20 cellular contexts compared by ENCODE assay signal in genomic region chr5:148619484-148619883, GRCh38. TPM values are rescaled to one million over a fixed set of nuclear protein-coding genes. Genes with fewer than 3 reads are reported as not detected.
DNase-seq lines count a peak whose midpoint lies in the region; ATAC-seq and TF ChIP-seq lines count a peak whose summit lies in the region.
"Had no signal": no experiment of that assay in that cellular context is flagged by ENCODE, and none has a peak within 500 bp of the region (broad histone marks: within the 10 kb centered on the region; RNA-seq: fewer than 3 reads in every experiment).

No MANE protein-coding gene starts in this region.

- H2BK15ac ChIP-seq in H9 (ENCODE audit: low read depth, low read length): no peak overlapping the region

- no peak overlapping the region for H3K14ac ChIP-seq in trophoblast cell (ENCODE audit: low read length)
- H3K14ac ChIP-seq in H9 (ENCODE audit: insufficient read depth, low read length): no peak overlapping the region

- peak overlapping the region; percentile 20 for H3K4me2 ChIP-seq in Loucy (ENCODE audit: low read depth, low read length, poor library complexity, severe bottlenecking)
- no peak overlapping the region for H3K4me2 ChIP-seq in trophoblast cell (ENCODE audit: low read length)
- no peak overlapping the region for H3K4me2 ChIP-seq in H9 (ENCODE audit: insufficient read depth, insufficient read length, low read length)

- H3K79me2 ChIP-seq in Loucy (ENCODE audit: insufficient read depth, low read length): no peaks in the 10 kb centered on the region
- no peaks in the 10 kb centered on the region for H3K79me2 ChIP-seq in trophoblast cell (ENCODE audit: control insufficient read depth, insufficient read depth, low read length, poor library complexity)
- no peaks in the 10 kb centered on the region for H3K79me2 ChIP-seq in H9 (ENCODE audit: insufficient read depth, low read length)

- no peak overlapping the region for H4K12ac ChIP-seq in trophoblast cell (ENCODE audit: low read depth, low read length)

- peaks cover 22% of the 10 kb centered on the region for H3K4me1 ChIP-seq in Loucy (ENCODE audit: insufficient read depth, low read length, poor library complexity, severe bottlenecking)
- peaks cover 3 to 7% of the 10 kb centered on the region in 2 experiments for H3K4me1 ChIP-seq in trophoblast cell (ENCODE audit: control insufficient read depth in 1 of 2, insufficient read depth in 2 of 2, low read length in 2 of 2)
- no peaks in the 10 kb centered on the region for H3K4me1 ChIP-seq in H9 (ENCODE audit: insufficient read depth, low read length)
- H3K4me1 ChIP-seq: BE2C had no signal

- no peak overlapping the region for H3K23ac ChIP-seq in trophoblast cell (ENCODE audit: low read length)
- H3K23ac ChIP-seq in H9 (ENCODE audit: insufficient read length, low read depth, low read length): no peak overlapping the region

- H2AFZ ChIP-seq in Loucy (ENCODE audit: low read length) (no peak overlapping the region), trophoblast cell (ENCODE audit: insufficient read depth, low read length, poor library complexity) (no peak overlapping the region), H9 (ENCODE audit: low read length) (no peak overlapping the region)

- no peak for TF ChIP-seq CTCF in Loucy (conservative IDR thresholded peaks at IDR 0.05; ENCODE audit: low read length)
- TF ChIP-seq CTCF in H9 (conservative IDR thresholded peaks at IDR 0.05): no peak

- no peak overlapping the region for H2BK12ac ChIP-seq in trophoblast cell (ENCODE audit: low read length)
- no peak overlapping the region for H2BK12ac ChIP-seq in H9 (ENCODE audit: insufficient read length, low read depth, low read length)

- H4K91ac ChIP-seq in trophoblast cell (ENCODE audit: low read depth, low read length) (no peak overlapping the region), H9 (ENCODE audit: insufficient read length, low read depth, low read length) (no peak overlapping the region)

- H2BK5ac ChIP-seq in trophoblast cell (ENCODE audit: low read depth, low read length, poor library complexity): no peak overlapping the region
- no peak overlapping the region for H2BK5ac ChIP-seq in H9 (ENCODE audit: insufficient read length, low read length)

- H3K4me3 Mint-ChIP-seq in effector memory CD8-positive, alpha-beta T cell: peak overlapping the region; percentile 11 to 21
- H3K4me3 Mint-ChIP-seq in H9: no peak overlapping the region

- H3K36me3 ChIP-seq in Loucy (ENCODE audit: insufficient read depth, low read length) (no peaks in the 10 kb centered on the region), trophoblast cell (ENCODE audit: control insufficient read depth in 1 of 2, insufficient read depth in 2 of 2, low read length in 2 of 2) (no peaks in the 10 kb centered on the region)
- H3K36me3 ChIP-seq: BE2C had no signal

- H3K79me1 ChIP-seq in trophoblast cell (ENCODE audit: low read length) (peaks cover 2% of the 10 kb centered on the region), H9 (ENCODE audit: insufficient read depth, low read depth, low read length, poor library complexity, severe bottlenecking) (no peaks in the 10 kb centered on the region)

- H3K4ac ChIP-seq in trophoblast cell (ENCODE audit: low read depth, low read length) (no peak overlapping the region), H9 (ENCODE audit: low read depth, low read length) (no peak overlapping the region)

- H4K8ac ChIP-seq in trophoblast cell (ENCODE audit: low read depth, low read length) (no peak overlapping the region), H9 (replicated peaks; ENCODE audit: insufficient read length, low read depth, low read length) (no peak overlapping the region)

- no peak overlapping the region for H2BK120ac ChIP-seq in trophoblast cell (ENCODE audit: insufficient read depth, low read length, poor library complexity)
- no peak overlapping the region for H2BK120ac ChIP-seq in H9 (ENCODE audit: low read depth, low read length, poor library complexity, severe bottlenecking)

- no peak for ATAC-seq in effector memory CD8-positive, alpha-beta T cell (replicated peaks)
- ATAC-seq: Panc1 had no signal

- no peak overlapping the region for H3K27ac ChIP-seq in trophoblast cell (ENCODE audit: low read depth, low read length)
- H3K27ac ChIP-seq in H9 (ENCODE audit: insufficient read length, low read depth, low read length): no peak overlapping the region

- no peaks in the 10 kb centered on the region for H3K23me2 ChIP-seq in H9 (ENCODE audit: insufficient read length, low read depth, low read length, poor library complexity, severe bottlenecking)

- no peaks in the 10 kb centered on the region for H4K20me1 ChIP-seq in Loucy (ENCODE audit: insufficient read depth, low read length, poor library complexity, severe bottlenecking)
- no peaks in the 10 kb centered on the region for H4K20me1 ChIP-seq in H9 (ENCODE audit: control insufficient read depth, insufficient read depth, insufficient read length)

- no peak overlapping the region for H4K5ac ChIP-seq in H9 (ENCODE audit: insufficient read length, low read depth, low read length)

- no peaks in the 10 kb centered on the region for H3K9me3 Mint-ChIP-seq in effector memory CD8-positive, alpha-beta T cell
- H3K9me3 Mint-ChIP-seq in H9: no peaks in the 10 kb centered on the region

- no peak overlapping the region for H2BK20ac ChIP-seq in H9 (ENCODE audit: low read depth, low read length, poor library complexity, severe bottlenecking)

- H3K27me3 Mint-ChIP-seq in effector memory CD8-positive, alpha-beta T cell: peaks cover 37 to 38% of the 10 kb centered on the region in 2 donors
- no peaks in the 10 kb centered on the region for H3K27me3 Mint-ChIP-seq in H9 (ENCODE audit: low read depth)

- WGBS in trophoblast cell (ENCODE audit: extremely low coverage, insufficient coverage, insufficient read length): no CpG with 5 or more reads among the region's 3 CpGs
- WGBS in H9 (ENCODE audit: extremely low coverage, insufficient read length, low lambda C conversion rate): no CpG with 5 or more reads among the region's 3 CpGs

- H3K27me3 ChIP-seq in Loucy (ENCODE audit: insufficient read depth, low read length, poor library complexity, severe bottlenecking): peaks cover 48% of the 10 kb centered on the region
- no peaks in the 10 kb centered on the region for H3K27me3 ChIP-seq in trophoblast cell (ENCODE audit: insufficient read depth, low read length)
- H3K27me3 ChIP-seq in H9 (ENCODE audit: insufficient read depth, low read length): no peaks in the 10 kb centered on the region
- H3K27me3 ChIP-seq: BE2C had no signal

- H3F3A ChIP-seq in Loucy (ENCODE audit: low read depth): no peaks in the 10 kb centered on the region

- H3K9me2 ChIP-seq in Loucy (replicated peaks; ENCODE audit: low read depth, low read length): no peaks in the 10 kb centered on the region

- peak; percentile 14 for DNase-seq in OCI-M1 (lab: John Stamatoyannopoulos, UW)
- DNase-seq in effector memory CD8-positive, alpha-beta T cell: no peak
- no peak for DNase-seq in trophoblast cell
- no peak for DNase-seq in H9
- DNase-seq in A172 (ENCODE audit: low spot score): no peak
- no peak for DNase-seq in kidney glomerular epithelial cell (lab: John Stamatoyannopoulos, UW)
- DNase-seq: BE2C; Calu3; CD4-positive, alpha-beta memory T cell; DMS53; H7; Karpas-422; NCI-H1105 treated with DMSO at 0.1 percent for 48 hours; NCI-H1694 treated with DMSO at 0.1 percent for 48 hours; NCI-H2107; NCI-H2227 treated with DMSO at 0.1 percent for 48 hours; NCI-H524 treated with DMSO at 0.1 percent for 48 hours had no signal

- no peak overlapping the region for H3K4me3 ChIP-seq in Loucy (ENCODE audit: low read length, poor library complexity, severe bottlenecking)
- no peak overlapping the region for H3K4me3 ChIP-seq in trophoblast cell (ENCODE audit: low read depth, low read length)

- H2AK5ac ChIP-seq in trophoblast cell (ENCODE audit: low read length) (no peak overlapping the region), H9 (ENCODE audit: insufficient read length, low read length) (no peak overlapping the region)

- H3K9me3 ChIP-seq in Loucy (ENCODE audit: insufficient read depth, low read depth, low read length) (no peaks in the 10 kb centered on the region), trophoblast cell (ENCODE audit: insufficient read depth, low read depth, low read length) (no peaks in the 10 kb centered on the region), H9 (ENCODE audit: control insufficient read depth, low read depth, low read length) (no peaks in the 10 kb centered on the region)
- H3K9me3 ChIP-seq: BE2C had no signal

- no peak overlapping the region for H3T11ph ChIP-seq in H9 (ENCODE audit: low read length)

- H3K56ac ChIP-seq in H9 (ENCODE audit: insufficient read length, low read depth, low read length): no peak overlapping the region

- H3K4me1 Mint-ChIP-seq in effector memory CD8-positive, alpha-beta T cell (ENCODE audit: low read depth in 2 of 2): peaks cover 18 to 24% of the 10 kb centered on the region in 2 donors
- H3K4me1 Mint-ChIP-seq in H9: no peaks in the 10 kb centered on the region

- H3K9ac ChIP-seq in Loucy (ENCODE audit: low read depth, low read length, poor library complexity, severe bottlenecking) (no peak overlapping the region), trophoblast cell (ENCODE audit: low read length) (peak overlapping the region; percentile 69), H9 (ENCODE audit: extremely low read depth, insufficient read length, low read length) (no peak overlapping the region)

- H3K36me3 Mint-ChIP-seq in effector memory CD8-positive, alpha-beta T cell (ENCODE audit: insufficient read depth): no peaks in the 10 kb centered on the region
- H3K36me3 Mint-ChIP-seq in H9 (ENCODE audit: insufficient read depth in 1 of 3, low read depth in 3 of 3): no peaks in the 10 kb centered on the region
- H3K36me3 Mint-ChIP-seq: CD4-positive, alpha-beta memory T cell had no signal

- H3K27ac Mint-ChIP-seq in effector memory CD8-positive, alpha-beta T cell: peak overlapping the region in 1 of 2 donors; percentile 57
- H3K27ac Mint-ChIP-seq in H9: no peak overlapping the region

- no peak overlapping the region for H3K18ac ChIP-seq in trophoblast cell (ENCODE audit: low read length)
- no peak overlapping the region for H3K18ac ChIP-seq in H9 (ENCODE audit: insufficient read length, low read depth, low read length)

RNA-seq across cellular contexts. Expression of gene HTR4, which starts 34.8 kb away (rescaled TPM):
- polyA plus RNA-seq in trophoblast cell (2013): 0.03 and 0.04 TPM in 2 replicates
- total RNA-seq in H9 (2021): not detected in 2 replicates
- total RNA-seq in A172 (2014; rRNA removed; shearing (Covaris generic)): not detected in 2 replicates
- total RNA-seq: Calu3; CD4-positive, alpha-beta memory T cell; H7 had no signal
- polyA plus RNA-seq: AG04450; CD4-positive, alpha-beta memory T cell had no signal

Comparison
In these comparisons a context has a peak if more than half of its experiments do, and no peak if none do; other contexts are left out.
1. H3K4me3 Mint-ChIP-seq: peak in effector memory CD8-positive, alpha-beta T cell (2 of 2); none in H9 (0 of 2).